Comparison of ENCODE assay signal across 8 cellular contexts in the genomic region with DNA sequence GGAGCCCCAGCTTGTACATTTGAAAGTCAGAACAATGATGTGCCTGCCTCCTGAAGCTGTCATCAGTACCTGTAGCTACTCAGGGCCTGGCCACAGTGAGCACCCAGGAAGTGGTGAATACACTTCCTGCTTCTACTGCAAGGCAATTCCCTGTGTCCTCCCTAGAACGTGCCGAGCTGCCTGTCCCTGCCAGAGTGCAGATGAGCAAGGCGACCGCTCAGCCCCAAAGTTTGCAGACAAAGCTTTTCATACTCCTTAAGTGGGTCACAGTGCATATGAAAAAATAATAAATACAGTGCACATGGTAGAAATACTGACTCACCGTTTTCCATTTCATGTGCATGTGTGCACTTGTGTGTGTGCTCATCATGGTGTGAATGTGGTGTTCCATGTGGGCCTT.
DNase-seq lines count a peak whose midpoint lies in the region; ATAC-seq lines count a peak whose summit lies in the region.

No MANE protein-coding gene starts in this region.

- DNase-seq in activated CD8-positive, alpha-beta memory T cell treated with anti-CD3 and anti-CD28 coated beads, Interleukin-2, amount 50 U/mL, for 24 hours (ENCODE audit: extremely low read depth) = peak; percentile 23
- peak; percentile 41 for DNase-seq in fibroblast of the conjunctiva (ENCODE audit: low read depth)
- DNase-seq in stimulated activated CD4-positive, alpha-beta T cell treated with anti-CD3 and anti-CD28 coated beads, Interleukin-1b, Interleukin-23, amount 100 ng/mL, for 48 hours = peak; percentile 77
- no peak for DNase-seq in Ammon's horn (ENCODE audit: low spot score)
- DNase-seq in globus pallidus (ENCODE audit: low spot score) = no peak

- ATAC-seq in HG02885 (IDR thresholded peaks at IDR 0.05; ENCODE audit: poor library complexity, unreplicated experiment) = peak; percentile 60
- no peak for ATAC-seq in GM18858 (IDR thresholded peaks at IDR 0.05; ENCODE audit: unreplicated experiment)
- ATAC-seq in HG03025 (IDR thresholded peaks at IDR 0.05; ENCODE audit: low FRiP score, unreplicated experiment) = no peak

Comparison
In these comparisons a context has a peak if more than half of its experiments do, and no peak if none do; other contexts are left out.
1. DNase-seq: peak in activated CD8-positive, alpha-beta memory T cell treated with anti-CD3 and anti-CD28 coated beads, Interleukin-2, amount 50 U/mL, for 24 hours (single experiment), fibroblast of the conjunctiva (single experiment) and stimulated activated CD4-positive, alpha-beta T cell treated with anti-CD3 and anti-CD28 coated beads, Interleukin-1b, Interleukin-23, amount 100 ng/mL, for 48 hours (single experiment); none in Ammon's horn (single experiment) and globus pallidus (single experiment).